ENCODE assay signal across 9 cellular contexts in genomic region chr9:36398745-36399144, GRCh38. TPM values are rescaled to one million over a fixed set of nuclear protein-coding genes. Genes with fewer than 3 reads are reported as not detected.
A peak's percentile ranks its signal among the peaks of the same experiment; 100 is the strongest.
DNase-seq lines count a peak whose midpoint lies in the region; ATAC-seq and TF ChIP-seq lines count a peak whose summit lies in the region.
"Had no signal": no experiment of that assay in that cellular context is flagged by ENCODE, and none has a peak within 500 bp of the region (broad histone marks: within the 10 kb centered on the region; RNA-seq: fewer than 3 reads in every experiment).

No MANE protein-coding gene starts in this region.

- intact Hi-C loops in activated B cell treated with CpG ODN at 0.5 μM for 24 hours (cut with micrococcal nuclease): no loop called here

- H3K4me3 ChIP-seq in foreskin fibroblast (ENCODE audit: low read depth in 1 of 2, low read length in 2 of 2): peak overlapping the region; percentile 23 to 59

- H3K4me1 Mint-ChIP-seq in activated naive CD4-positive, alpha-beta T cell treated with anti-CD3 and anti-CD28 coated beads, Interleukin-2, amount 10 ng/mL, durations not matched to agents 7 days and 5 days: peaks cover 43% of the 10 kb centered on the region
- H3K4me1 Mint-ChIP-seq in activated B cell treated with CpG ODN at 0.5 μM for 24 hours: peaks cover 45% of the 10 kb centered on the region
- peaks cover 15 to 37% of the 10 kb centered on the region in 2 donors for H3K4me1 Mint-ChIP-seq in stimulated activated naive B cell treated with anti-CD40 and anti-IgM and Interleukin-4, amounts not matched to agents 10 μg/mL and 1 μg/mL and 100 μg/mL, for 72 hours

- DNase-seq in activated naive CD4-positive, alpha-beta T cell treated with anti-CD3 and anti-CD28 coated beads, Interleukin-2, amount 10 ng/mL, durations not matched to agents 7 days and 5 days: no peak
- DNase-seq in activated naive CD4-positive, alpha-beta T cell treated with Interleukin-2 at 50 U/mL for 16 hours: no peak
- DNase-seq in activated B cell treated with CpG ODN at 0.5 μM for 24 hours (no peak), foreskin fibroblast (peak; percentile 75 to 79), SHP77 treated with DMSO at 0.1 percent for 48 hours (lab: John Stamatoyannopoulos, UW) (no peak)
- no peak for DNase-seq in stimulated activated naive B cell treated with anti-CD40 and anti-IgM and Interleukin-4, amounts not matched to agents 10 μg/mL and 1 μg/mL and 100 μg/mL, for 72 hours
- DNase-seq: upper lobe of left lung had no signal

- no peak for TF ChIP-seq CTCF in activated B cell treated with CpG ODN at 0.5 μM for 24 hours (IDR thresholded peaks at IDR 0.05)
- TF ChIP-seq CTCF in foreskin fibroblast (IDR thresholded peaks at IDR 0.05; ENCODE audit: low read depth, low read length): no peak

- CTCF ChIA-PET in activated naive CD4-positive, alpha-beta T cell treated with anti-CD3 and anti-CD28 coated beads, Interleukin-2, amount 10 ng/mL, durations not matched to agents 7 days and 5 days (lab: Charles Lee): no interaction called here
- CTCF ChIA-PET in activated B cell treated with CpG ODN at 0.5 μM for 24 hours (lab: Charles Lee): no interaction called here

- H3K9me3 Mint-ChIP-seq in activated naive CD4-positive, alpha-beta T cell treated with anti-CD3 and anti-CD28 coated beads, Interleukin-2, amount 10 ng/mL, durations not matched to agents 7 days and 5 days: no peaks in the 10 kb centered on the region
- no peaks in the 10 kb centered on the region for H3K9me3 Mint-ChIP-seq in activated B cell treated with CpG ODN at 0.5 μM for 24 hours
- H3K9me3 Mint-ChIP-seq in stimulated activated naive B cell treated with anti-CD40 and anti-IgM and Interleukin-4, amounts not matched to agents 10 μg/mL and 1 μg/mL and 100 μg/mL, for 72 hours: no peaks in the 10 kb centered on the region

- peaks cover 11% of the 10 kb centered on the region for H3K36me3 Mint-ChIP-seq in activated naive CD4-positive, alpha-beta T cell treated with anti-CD3 and anti-CD28 coated beads, Interleukin-2, amount 10 ng/mL, durations not matched to agents 7 days and 5 days
- H3K36me3 Mint-ChIP-seq in activated B cell treated with CpG ODN at 0.5 μM for 24 hours (ENCODE audit: low read depth): peaks cover 16% of the 10 kb centered on the region
- peaks cover under 1 to 5% of the 10 kb centered on the region in 2 donors for H3K36me3 Mint-ChIP-seq in stimulated activated naive B cell treated with anti-CD40 and anti-IgM and Interleukin-4, amounts not matched to agents 10 μg/mL and 1 μg/mL and 100 μg/mL, for 72 hours

- POLR2A ChIA-PET in activated B cell treated with CpG ODN at 0.5 μM for 24 hours (lab: Charles Lee): no interaction called here

- peak overlapping the region; percentile 78 for H3K27ac Mint-ChIP-seq in activated naive CD4-positive, alpha-beta T cell treated with anti-CD3 and anti-CD28 coated beads, Interleukin-2, amount 10 ng/mL, durations not matched to agents 7 days and 5 days
- H3K27ac Mint-ChIP-seq in activated B cell treated with CpG ODN at 0.5 μM for 24 hours: peak overlapping the region; percentile 14
- peak overlapping the region; percentile 62 for H3K27ac Mint-ChIP-seq in stimulated activated naive B cell treated with anti-CD40 and anti-IgM and Interleukin-4, amounts not matched to agents 10 μg/mL and 1 μg/mL and 100 μg/mL, for 72 hours

- no peaks in the 10 kb centered on the region for H3K27me3 Mint-ChIP-seq in activated naive CD4-positive, alpha-beta T cell treated with anti-CD3 and anti-CD28 coated beads, Interleukin-2, amount 10 ng/mL, durations not matched to agents 7 days and 5 days
- no peaks in the 10 kb centered on the region for H3K27me3 Mint-ChIP-seq in activated B cell treated with CpG ODN at 0.5 μM for 24 hours
- H3K27me3 Mint-ChIP-seq in stimulated activated naive B cell treated with anti-CD40 and anti-IgM and Interleukin-4, amounts not matched to agents 10 μg/mL and 1 μg/mL and 100 μg/mL, for 72 hours: no peaks in the 10 kb centered on the region

- no peak for ATAC-seq in activated B cell treated with CpG ODN at 0.5 μM for 24 hours (ENCODE audit: low read depth)
- ATAC-seq in stimulated activated naive B cell treated with anti-CD40 and anti-IgM and Interleukin-4, amounts not matched to agents 10 μg/mL and 1 μg/mL and 100 μg/mL, for 72 hours (replicated peaks): no peak
- no peak for ATAC-seq in HG03469 (IDR thresholded peaks at IDR 0.05; ENCODE audit: unreplicated experiment)
- no peak for ATAC-seq in GM18498 (IDR thresholded peaks at IDR 0.05; ENCODE audit: unreplicated experiment)

- peak overlapping the region; percentile 53 for H3K4me3 Mint-ChIP-seq in activated naive CD4-positive, alpha-beta T cell treated with anti-CD3 and anti-CD28 coated beads, Interleukin-2, amount 10 ng/mL, durations not matched to agents 7 days and 5 days
- peak overlapping the region; percentile 17 for H3K4me3 Mint-ChIP-seq in activated B cell treated with CpG ODN at 0.5 μM for 24 hours
- peak overlapping the region; percentile 5 to 29 for H3K4me3 Mint-ChIP-seq in stimulated activated naive B cell treated with anti-CD40 and anti-IgM and Interleukin-4, amounts not matched to agents 10 μg/mL and 1 μg/mL and 100 μg/mL, for 72 hours

RNA-seq across cellular contexts. Expression of gene RNF38, which starts 1.3 kb away (rescaled TPM):
- total RNA-seq in activated B cell treated with CpG ODN at 0.5 μM for 24 hours: 43.8 and 52.1 TPM in 2 replicates

Comparison
In these comparisons a context has a peak if more than half of its experiments do, and no peak if none do; other contexts are left out.
1. DNase-seq: peak in foreskin fibroblast (2 of 2); none in activated naive CD4-positive, alpha-beta T cell treated with anti-CD3 and anti-CD28 coated beads, Interleukin-2, amount 10 ng/mL, durations not matched to agents 7 days and 5 days (single experiment), activated naive CD4-positive, alpha-beta T cell treated with Interleukin-2 at 50 U/mL for 16 hours (single experiment), activated B cell treated with CpG ODN at 0.5 μM for 24 hours (single experiment), stimulated activated naive B cell treated with anti-CD40 and anti-IgM and Interleukin-4, amounts not matched to agents 10 μg/mL and 1 μg/mL and 100 μg/mL, for 72 hours (single experiment) and SHP77 treated with DMSO at 0.1 percent for 48 hours (single experiment).
2. H3K27ac Mint-ChIP-seq: peak in every context shown above with its lines; median percentile 78 in activated naive CD4-positive, alpha-beta T cell treated with anti-CD3 and anti-CD28 coated beads, Interleukin-2, amount 10 ng/mL, durations not matched to agents 7 days and 5 days; 62 in stimulated activated naive B cell treated with anti-CD40 and anti-IgM and Interleukin-4, amounts not matched to agents 10 μg/mL and 1 μg/mL and 100 μg/mL, for 72 hours; 14 in activated B cell treated with CpG ODN at 0.5 μM for 24 hours.
3. Peak in every context shown above with its lines, with median percentiles within 50 percentile points of each other: H3K4me3 Mint-ChIP-seq.